14 cellular contexts compared by ENCODE assay signal in genomic region chr18:79496237-79496977, GRCh38.
DNase-seq lines count a peak whose midpoint lies in the region; ATAC-seq and TF ChIP-seq lines count a peak whose summit lies in the region.
"Had no signal": no experiment of that assay in that cellular context is flagged by ENCODE, and none has a peak within 500 bp of the region (broad histone marks: within the 10 kb centered on the region; RNA-seq: fewer than 3 reads in every experiment).

No MANE protein-coding gene starts in this region.

- no peaks in the 10 kb centered on the region for H4K20me1 ChIP-seq in neural progenitor cell (ENCODE audit: low read depth)

- H3K4me1 ChIP-seq in neural progenitor cell, result no peaks in the 10 kb centered on the region

- H3K27ac Mint-ChIP-seq in stimulated activated naive CD8-positive, alpha-beta T cell treated with anti-CD3 and anti-CD28 coated beads, Interleukin-15, Interleukin-2, amounts not matched to agents 100 ng/mL and 50 ng/mL, for 24 hours, result peak overlapping the region; percentile 22
- H3K27ac Mint-ChIP-seq in glutamatergic neuron (ENCODE audit: unreplicated experiment) (peak overlapping the region; percentile 68), neural progenitor cell (peak overlapping the region; percentile 18), T-cell (no peak overlapping the region)

- H2AFZ ChIP-seq in neural progenitor cell (replicated peaks), result no peak overlapping the region

- H3K4me1 Mint-ChIP-seq in stimulated activated naive CD8-positive, alpha-beta T cell treated with anti-CD3 and anti-CD28 coated beads, Interleukin-15, Interleukin-2, amounts not matched to agents 100 ng/mL and 50 ng/mL, for 24 hours (ENCODE audit: low read depth), result peaks cover 42% of the 10 kb centered on the region
- peaks cover 16% of the 10 kb centered on the region for H3K4me1 Mint-ChIP-seq in glutamatergic neuron (ENCODE audit: low read depth, unreplicated experiment)
- H3K4me1 Mint-ChIP-seq in neural progenitor cell, result peaks cover 3% of the 10 kb centered on the region
- peaks cover 9 to 20% (median 14%) of the 10 kb centered on the region in 3 donors for H3K4me1 Mint-ChIP-seq in T-cell

- H3K9ac ChIP-seq in neural progenitor cell, result no peak overlapping the region
- H3K9ac ChIP-seq: KMS-11 had no signal

- no peak for TF ChIP-seq CTCF in glutamatergic neuron (IDR thresholded peaks at IDR 0.05; ENCODE audit: partially characterized antibody, unreplicated experiment)
- no peak for TF ChIP-seq CTCF in neural progenitor cell (IDR thresholded peaks at IDR 0.05)

- H3K27me3 Mint-ChIP-seq in stimulated activated naive CD8-positive, alpha-beta T cell treated with anti-CD3 and anti-CD28 coated beads, Interleukin-15, Interleukin-2, amounts not matched to agents 100 ng/mL and 50 ng/mL, for 24 hours, result no peaks in the 10 kb centered on the region
- peaks cover 6% of the 10 kb centered on the region for H3K27me3 Mint-ChIP-seq in glutamatergic neuron (ENCODE audit: unreplicated experiment)
- H3K27me3 Mint-ChIP-seq in neural progenitor cell (ENCODE audit: insufficient read depth, low read depth), result no peaks in the 10 kb centered on the region
- no peaks in the 10 kb centered on the region for H3K27me3 Mint-ChIP-seq in T-cell

- no peak overlapping the region for H3K4me3 ChIP-seq in neural progenitor cell

- H3K9me3 ChIP-seq in neural progenitor cell (ENCODE audit: low read depth), result no peaks in the 10 kb centered on the region

- POLR2A ChIA-PET in T-cell (lab: Charles Lee), result no interaction called here

- no peaks in the 10 kb centered on the region for H3K27me3 ChIP-seq in neural progenitor cell

- H3K36me3 ChIP-seq in neural progenitor cell, result peaks cover 9% of the 10 kb centered on the region

- peaks cover 75% of the 10 kb centered on the region for H3K36me3 Mint-ChIP-seq in stimulated activated naive CD8-positive, alpha-beta T cell treated with anti-CD3 and anti-CD28 coated beads, Interleukin-15, Interleukin-2, amounts not matched to agents 100 ng/mL and 50 ng/mL, for 24 hours (ENCODE audit: low read depth)
- H3K36me3 Mint-ChIP-seq in glutamatergic neuron (ENCODE audit: unreplicated experiment) (peaks cover 42% of the 10 kb centered on the region), neural progenitor cell (peaks cover 6% of the 10 kb centered on the region), T-cell (peaks cover 55% of the 10 kb centered on the region)

- no peak for ATAC-seq in stimulated activated naive CD8-positive, alpha-beta T cell treated with anti-CD3 and anti-CD28 coated beads, Interleukin-15, Interleukin-2, amounts not matched to agents 100 U/mL and 50 U/mL, for 24 hours
- ATAC-seq in T-cell (replicated peaks in 1 of 4) (no peak), GM18907 (IDR thresholded peaks at IDR 0.05; ENCODE audit: unreplicated experiment) (no peak)
- ATAC-seq: SK-N-SH treated with all-trans-retinoic acid at 6 μM for 48 hours had no signal

- H3F3A ChIP-seq in neural progenitor cell (ENCODE audit: low read depth), result peaks cover 3% of the 10 kb centered on the region

- H3K4me2 ChIP-seq in neural progenitor cell, result no peak overlapping the region
- H3K4me2 ChIP-seq: KMS-11 had no signal

- CTCF ChIA-PET in T-cell (lab: Charles Lee), result no interaction called here

- peaks cover 33% of the 10 kb centered on the region for H3K9me3 Mint-ChIP-seq in stimulated activated naive CD8-positive, alpha-beta T cell treated with anti-CD3 and anti-CD28 coated beads, Interleukin-15, Interleukin-2, amounts not matched to agents 100 ng/mL and 50 ng/mL, for 24 hours
- H3K9me3 Mint-ChIP-seq in glutamatergic neuron (ENCODE audit: unreplicated experiment) (peaks cover 12% of the 10 kb centered on the region), neural progenitor cell (peaks cover 36% of the 10 kb centered on the region), T-cell (peaks cover 15 to 29% (median 19%) of the 10 kb centered on the region in 3 donors)

- H3K27ac ChIP-seq in neural progenitor cell, result no peak overlapping the region
- H3K27ac ChIP-seq: KMS-11 had no signal

- H3K4me3 Mint-ChIP-seq in stimulated activated naive CD8-positive, alpha-beta T cell treated with anti-CD3 and anti-CD28 coated beads, Interleukin-15, Interleukin-2, amounts not matched to agents 100 ng/mL and 50 ng/mL, for 24 hours, result no peak overlapping the region
- H3K4me3 Mint-ChIP-seq in glutamatergic neuron (ENCODE audit: unreplicated experiment) (peak overlapping the region; percentile 19), neural progenitor cell (no peak overlapping the region), T-cell (no peak overlapping the region)

- no peaks in the 10 kb centered on the region for H3K79me2 ChIP-seq in neural progenitor cell (ENCODE audit: low read depth)

- DNase-seq in stimulated activated naive CD8-positive, alpha-beta T cell treated with anti-CD3 and anti-CD28 coated beads, Interleukin-15, Interleukin-2, amounts not matched to agents 100 U/mL and 50 U/mL, for 24 hours, result no peak
- DNase-seq in glutamatergic neuron (peak; percentile 17), neural progenitor cell (ENCODE audit: low spot score) (no peak), COR-L47 (lab: John Stamatoyannopoulos, UW) (no peak), T-cell (no peak), NCI-H1417 treated with DMSO at 0.1 percent for 48 hours (lab: John Stamatoyannopoulos, UW) (no peak)
- DNase-seq: activated CD4-positive, CD25-positive, alpha-beta regulatory T cell; activated gamma-delta T cell treated with Interleukin-2 at 50 U/mL for 16 hours; NCI-H2029 treated with DMSO at 0.1 percent for 48 hours; stimulated activated CD8-positive, alpha-beta memory T cell treated with anti-CD3 and anti-CD28 coated beads, Interleukin-4, amount 100 ng/mL, for 48 hours had no signal

Comparison
In these comparisons a context has a peak if more than half of its experiments do, and no peak if none do; other contexts are left out.
1. H3K27ac Mint-ChIP-seq: peak in stimulated activated naive CD8-positive, alpha-beta T cell treated with anti-CD3 and anti-CD28 coated beads, Interleukin-15, Interleukin-2, amounts not matched to agents 100 ng/mL and 50 ng/mL, for 24 hours (single experiment), glutamatergic neuron (single experiment) and neural progenitor cell (single experiment); none in T-cell (0 of 2).